In genomic region chr19:45584332-45585157, GRCh38 we compare ENCODE assay signal across 8 cellular contexts.
DNase-seq lines count a peak whose midpoint lies in the region; ATAC-seq, FAIRE-seq and TF ChIP-seq lines count a peak whose summit lies in the region.

Gene OPA3 (minus strand): TSS chr19:45584802. CDS start chr19:45584764, 38 bp downstream.

- H3K4me3 ChIP-seq in astrocyte of the cerebellum (ENCODE audit: low read depth, low read length) (peak within 1 kb of the TSS; percentile 89), rectal smooth muscle tissue (ENCODE audit: low read length) (peak within 1 kb of the TSS; percentile 90)

- H3K36me3 ChIP-seq in rectal smooth muscle tissue (ENCODE audit: control insufficient read depth, insufficient read depth, low read length): peaks cover 6% of the 10 kb centered on the region

- H3K27ac ChIP-seq in rectal smooth muscle tissue (ENCODE audit: low read depth, low read length): peak within 1 kb of the TSS; percentile 100

- FAIRE-seq in GM18507 (lab: Jason Lieb, UNC): peak; percentile 99

- H3K9ac ChIP-seq in rectal smooth muscle tissue (ENCODE audit: low read length): peak within 1 kb of the TSS; percentile 83

- no peaks in the 10 kb centered on the region for H3K27me3 ChIP-seq in rectal smooth muscle tissue (ENCODE audit: control insufficient read depth, insufficient read depth, low read length)

- no peaks in the 10 kb centered on the region for H3K4me1 ChIP-seq in rectal smooth muscle tissue (ENCODE audit: control insufficient read depth, insufficient read depth, low read length)

- peak; percentile 95 for DNase-seq in GM18507 (ENCODE audit: extremely low spot score, insufficient read length, low read depth)
- peak; percentile 99 for DNase-seq in NCI-H2029 treated with DMSO at 0.1 percent for 48 hours (lab: John Stamatoyannopoulos, UW)
- peak; percentile 96 for DNase-seq in T-helper 9 cell
- DNase-seq in astrocyte of the cerebellum (ENCODE audit: low read depth): peak; percentile 100
- peak; percentile 99 for DNase-seq in hepatic stellate cell (ENCODE audit: low spot score)
- no peak for DNase-seq in cortex of kidney (lab: John Stamatoyannopoulos, UW)

- in situ Hi-C loops in astrocyte of the cerebellum (cut with HindIII; ENCODE audit: low sequenced_read_pairs): no loop called here

- no peak for TF ChIP-seq CTCF in astrocyte of the cerebellum (IDR thresholded peaks at IDR 0.05; ENCODE audit: low read depth, low read length, missing control alignments)

- peak; percentile 82 for ATAC-seq in HG02981 (IDR thresholded peaks at IDR 0.05; ENCODE audit: unreplicated experiment)
